8 cellular contexts compared by ENCODE assay signal in the genomic region with DNA sequence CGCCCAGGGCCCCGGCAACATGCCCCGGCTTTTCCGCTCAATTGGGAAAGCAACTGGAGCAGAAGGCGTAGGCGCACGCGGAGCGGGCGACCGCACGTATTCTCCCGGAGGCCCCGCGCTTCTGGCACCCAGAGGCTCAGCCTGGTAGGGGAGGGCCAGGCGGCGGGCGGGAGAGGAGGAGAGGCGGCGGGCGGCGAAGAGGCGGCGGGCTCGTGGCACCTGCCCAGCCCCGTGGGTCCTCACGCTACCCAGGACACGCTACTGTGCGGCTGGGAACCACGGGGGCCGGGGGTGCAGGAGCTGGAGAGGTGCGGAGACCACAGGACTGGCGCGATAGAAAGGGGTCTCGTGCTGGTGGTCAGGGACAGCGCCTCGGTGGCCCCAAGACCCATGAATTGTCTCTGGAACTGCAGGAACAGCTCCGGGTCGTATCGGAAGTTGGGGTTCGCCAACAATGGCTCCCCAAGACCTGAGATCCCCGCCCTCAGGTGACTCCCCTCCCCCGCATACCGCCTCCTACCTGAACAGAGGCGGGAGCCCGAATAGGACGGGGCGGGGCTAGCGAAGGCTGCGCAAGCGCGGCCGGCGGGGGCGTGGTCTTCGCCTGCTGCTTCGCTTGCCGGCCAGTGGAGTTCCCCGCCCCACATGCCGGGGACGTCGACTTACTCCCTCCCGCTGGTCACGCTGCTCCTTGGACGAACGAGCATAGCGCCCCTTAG. TPM values are rescaled to one million over a fixed set of nuclear protein-coding genes. Genes with fewer than 3 reads are reported as not detected.
DNase-seq lines count a peak whose midpoint lies in the region; TF ChIP-seq lines count a peak whose summit lies in the region.

A gene (minus strand): TSS at position 549 of the 719 bp plus-strand sequence.

- CTCF ChIA-PET in HEK293T (lab: Yijun Ruan, JAX) = interaction anchor here (1.5 kb wide), 1 partner anchor 13 kb away, joined by 6 read pairs; no protein-coding TSS in a partner anchor

- POLR2A ChIA-PET in HEK293T (lab: Yijun Ruan, JAX) = interaction anchor here (1.0 to 3.1 kb wide), 3 partner anchors 12 to 33 kb away, joined by 3 to 14 read pairs (median 4); a partner anchor contains a TSS

- H3K4me3 ChIP-seq in neuron (ENCODE audit: low read length) (peak within 1 kb of the TSS; percentile 86), subcutaneous abdominal adipose tissue (ENCODE audit: low read depth in 1 of 5, low read length in 5 of 5) (peak within 1 kb of the TSS; percentile 71 to 90 (median 82))

- no peaks in the 10 kb centered on the region for H3K9me3 ChIP-seq in neuron (ENCODE audit: low read length)
- no peaks in the 10 kb centered on the region for H3K9me3 ChIP-seq in subcutaneous abdominal adipose tissue (ENCODE audit: control insufficient read depth in 5 of 5, low read length in 5 of 5)

- H3K4me1 ChIP-seq in neuron (ENCODE audit: insufficient read depth, low read length) (peaks cover 9% of the 10 kb centered on the region), subcutaneous abdominal adipose tissue (ENCODE audit: control insufficient read depth in 5 of 5, insufficient read depth in 5 of 5, low read length in 5 of 5) (peaks cover 0 to 40% (median 27%) of the 10 kb centered on the region in 5 donors)

- no peaks in the 10 kb centered on the region for H3K27me3 ChIP-seq in neuron (ENCODE audit: insufficient read depth, low read length)
- no peaks in the 10 kb centered on the region for H3K27me3 ChIP-seq in subcutaneous abdominal adipose tissue (ENCODE audit: control insufficient read depth in 5 of 5, insufficient read depth in 4 of 5, low read length in 5 of 5)

- DNase-seq in GF-D8 (lab: John Stamatoyannopoulos, UW) (peak; percentile 100), HEK293T (ENCODE audit: extremely low spot score) (peak; percentile 99), MV-4-11 (lab: John Stamatoyannopoulos, UW) (peak; percentile 96), SK-MEL-5 (ENCODE audit: low read depth, low spot score) (peak; percentile 95), foreskin melanocyte (peak; percentile 94)
- peak; percentile 98 for DNase-seq in activated naive CD4-positive, alpha-beta T cell treated with Interleukin-2 at 50 U/mL for 16 hours

- peak within 1 kb of the TSS in 4 of 5 donors; percentile 43 to 90 (median 77) for H3K9ac ChIP-seq in subcutaneous abdominal adipose tissue (ENCODE audit: low read length in 5 of 5)

- peak within 1 kb of the TSS; percentile 62 for H3K27ac ChIP-seq in subcutaneous abdominal adipose tissue (ENCODE audit: low read depth, low read length)

- in situ Hi-C loops in SK-MEL-5 (cut with HindIII; ENCODE audit: low pct_unique_long_range_greater_than_20kb, low sequenced_read_pairs) = no loop called here

- H2AFZ ChIP-seq in neuron (ENCODE audit: low read depth, low read length) = peak within 1 kb of the TSS; percentile 83

- H3K36me3 ChIP-seq in neuron (ENCODE audit: insufficient read depth, low read length) (peaks cover 26% of the 10 kb centered on the region), subcutaneous abdominal adipose tissue (ENCODE audit: control insufficient read depth in 5 of 5, insufficient read depth in 5 of 5, low read length in 5 of 5) (peaks cover 0 to 17% (median 13%) of the 10 kb centered on the region in 5 donors)

TF ChIP-seq in HEK293T, 16 proteins besides CTCF, POLR2A, EP300 and RAD21:
- TF ChIP-seq NFRKB (IDR thresholded peaks at IDR 0.05) (no peak), HDGF (IDR thresholded peaks at IDR 0.05; ENCODE audit: borderline replicate concordance) (0 out of 2 replicates have a peak, but pooled peaks have one; percentile 57), L3MBTL2 (conservative IDR thresholded peaks at IDR 0.05) (peak; percentile 99)

RNA-seq across cellular contexts. Expression of the gene that starts here (rescaled TPM):
- 14.2 and 19.1 TPM in 2 replicates for total RNA-seq in SK-MEL-5 (2014; rRNA removed; shearing (Covaris generic))
- polyA plus RNA-seq in SK-MEL-5 (2015; cell fraction: cytosol; rRNA removed) = 37.8 and 48.1 TPM in 2 replicates
- 75.9 and 79.1 TPM in 2 replicates for polyA plus RNA-seq in SK-MEL-5 (2015; cell fraction: nucleus; rRNA removed)

Comparison
In these comparisons a context has a peak if more than half of its experiments do, and no peak if none do; other contexts are left out.
1. Peak in every context shown above with its lines: DNase-seq, H3K4me3 ChIP-seq and H3K27ac ChIP-seq.